In genomic region chr1:39758556-39759435, GRCh38 we compare ENCODE assay signal across 20 cellular contexts. TPM values are rescaled to one million over a fixed set of nuclear protein-coding genes. Genes with fewer than 3 reads are reported as not detected.
DNase-seq lines count a peak whose midpoint lies in the region; ATAC-seq, FAIRE-seq and TF ChIP-seq lines count a peak whose summit lies in the region.
"Had no signal": no experiment of that assay in that cellular context is flagged by ENCODE, and none has a peak within 500 bp of the region (broad histone marks: within the 10 kb centered on the region; RNA-seq: fewer than 3 reads in every experiment).

No MANE protein-coding gene starts in this region.

- FAIRE-seq in kidney (lab: Jason Lieb, UNC) = no peak
- FAIRE-seq: D721Med had no signal

- H3K27ac Mint-ChIP-seq in T-helper 2 cell treated with Interferon-gamma antibody and Interleukin-4, amounts not matched to agents 5 μg/mL and 100 μg/mL, for 36 hours = peak overlapping the region; percentile 26
- H3K27ac Mint-ChIP-seq: CD4-positive, alpha-beta T cell; GM23338 had no signal

- ATAC-seq in GM19467 (IDR thresholded peaks at IDR 0.05; ENCODE audit: unreplicated experiment) = no peak
- ATAC-seq: GM23338 had no signal

- POLR2A ChIA-PET in SK-N-SH (lab: Yijun Ruan, JAX) = no interaction called here

- CTCF ChIA-PET in SK-N-SH (lab: Yijun Ruan, JAX) = no interaction called here

- DNase-seq in T-helper 2 cell treated with Interferon-gamma antibody and Interleukin-4, amounts not matched to agents 5 μg/mL and 100 μg/mL, for 36 hours (ENCODE audit: low spot score) = no peak
- DNase-seq in T-helper 2 cell = no peak
- DNase-seq in NCI-H2227 treated with DMSO at 0.1 percent for 48 hours (lab: John Stamatoyannopoulos, UW) = peak; percentile 94
- peak; percentile 64 for DNase-seq in kidney
- DNase-seq in SK-N-SH = no peak
- no peak for DNase-seq in MG63
- DNase-seq in activated CD4-positive, alpha-beta T cell treated with anti-CD3 and anti-CD28 coated beads for 1 hour = no peak
- DNase-seq: 8988T; BE2C; CD4-positive, alpha-beta T cell; DMS79; KBM-7; NCI-H2107; NCI-H345; NCI-H774; SJCRH30 had no signal

- no peaks in the 10 kb centered on the region for H3K9me3 Mint-ChIP-seq in T-helper 2 cell treated with Interferon-gamma antibody and Interleukin-4, amounts not matched to agents 5 μg/mL and 100 μg/mL, for 36 hours
- H3K9me3 Mint-ChIP-seq: CD4-positive, alpha-beta T cell had no signal

- TF ChIP-seq EP300 in SK-N-SH (IDR thresholded peaks at IDR 0.05; ENCODE audit: borderline replicate concordance in 1 of 2, low read depth in 1 of 2, low read length in 1 of 2) = no peak

- H3K36me3 Mint-ChIP-seq in T-helper 2 cell treated with Interferon-gamma antibody and Interleukin-4, amounts not matched to agents 5 μg/mL and 100 μg/mL, for 36 hours (ENCODE audit: low read depth) = peaks cover 17% of the 10 kb centered on the region

- H3F3A ChIP-seq in SK-N-SH (replicated peaks; ENCODE audit: insufficient read depth) = peaks cover 4% of the 10 kb centered on the region

- H3K4me3 ChIP-seq in kidney (ENCODE audit: low read length in 2 of 2) = no peak overlapping the region
- no peak overlapping the region for H3K4me3 ChIP-seq in SK-N-SH (ENCODE audit: low read depth in 2 of 2, low read length in 1 of 2)
- no peak overlapping the region for H3K4me3 ChIP-seq in MG63
- H3K4me3 ChIP-seq: GM23338, SJCRH30 had no signal

- H3K4me1 ChIP-seq in kidney (ENCODE audit: control insufficient read depth in 1 of 2, insufficient read depth in 1 of 2, low read depth in 1 of 2, low read length in 2 of 2) = no peaks in the 10 kb centered on the region
- no peaks in the 10 kb centered on the region; a peak in 1 of 4 replicates for H3K4me1 ChIP-seq in SK-N-SH (ENCODE audit: control insufficient read depth in 1 of 2, insufficient read depth in 2 of 2, low read depth in 1 of 2, low read length in 1 of 2)
- H3K4me1 ChIP-seq: BE2C, SJCRH30 had no signal

- no peaks in the 10 kb centered on the region for H3K79me2 ChIP-seq in SK-N-SH (ENCODE audit: insufficient read depth)

- no peaks in the 10 kb centered on the region for H3K9me2 ChIP-seq in SK-N-SH

- H3K9ac ChIP-seq in kidney (ENCODE audit: low read length in 2 of 2) (no peak overlapping the region), SK-N-SH (no peak overlapping the region)

- peaks cover 24 to 25% of the 10 kb centered on the region in 2 donors for H3K36me3 ChIP-seq in kidney (ENCODE audit: control insufficient read depth in 1 of 2, insufficient read depth in 2 of 2, low read length in 2 of 2)
- H3K36me3 ChIP-seq in SK-N-SH (replicated peaks in 1 of 2; ENCODE audit: control insufficient read depth in 1 of 2, insufficient read depth in 2 of 2, low read length in 1 of 2) = peaks cover 21 to 38% of the 10 kb centered on the region in 2 experiments
- peaks cover 21% of the 10 kb centered on the region for H3K36me3 ChIP-seq in MG63
- H3K36me3 ChIP-seq: BE2C had no signal

- H3K27me3 ChIP-seq in SK-N-SH (ENCODE audit: insufficient read depth) (no peaks in the 10 kb centered on the region), MG63 (no peaks in the 10 kb centered on the region)
- H3K27me3 ChIP-seq: BE2C, SJCRH30 had no signal

- no peak overlapping the region for H3K4me3 Mint-ChIP-seq in T-helper 2 cell treated with Interferon-gamma antibody and Interleukin-4, amounts not matched to agents 5 μg/mL and 100 μg/mL, for 36 hours
- H3K4me3 Mint-ChIP-seq: CD4-positive, alpha-beta T cell; GM23338 had no signal

- H3K27ac ChIP-seq in kidney (ENCODE audit: low read depth in 2 of 2, low read length in 2 of 2) = no peak overlapping the region
- no peak overlapping the region; a peak in 1 of 4 replicates for H3K27ac ChIP-seq in SK-N-SH (ENCODE audit: low read depth in 2 of 2, low read length in 1 of 2)
- H3K27ac ChIP-seq: SJCRH30 had no signal

- TF ChIP-seq RAD21 in SK-N-SH (IDR thresholded peaks at IDR 0.05; ENCODE audit: low read length) = no peak

- TF ChIP-seq CTCF in kidney (IDR thresholded peaks at IDR 0.05; ENCODE audit: borderline replicate concordance, extremely low read depth, insufficient read depth) = no peak
- TF ChIP-seq CTCF in SK-N-SH (IDR thresholded peaks at IDR 0.05) = no peak

- H2AFZ ChIP-seq in SK-N-SH (ENCODE audit: low read depth) = no peak overlapping the region
- H2AFZ ChIP-seq: GM23338 had no signal

- no peaks in the 10 kb centered on the region for H3K27me3 Mint-ChIP-seq in T-helper 2 cell treated with Interferon-gamma antibody and Interleukin-4, amounts not matched to agents 5 μg/mL and 100 μg/mL, for 36 hours (ENCODE audit: low read depth)
- H3K27me3 Mint-ChIP-seq: CD4-positive, alpha-beta T cell had no signal

- H4K20me1 ChIP-seq in SK-N-SH (ENCODE audit: insufficient read depth) = no peaks in the 10 kb centered on the region

- H3K4me1 Mint-ChIP-seq in T-helper 2 cell treated with Interferon-gamma antibody and Interleukin-4, amounts not matched to agents 5 μg/mL and 100 μg/mL, for 36 hours (ENCODE audit: low read depth) = no peaks in the 10 kb centered on the region
- H3K4me1 Mint-ChIP-seq: GM23338 had no signal

- intact Hi-C loops in kidney (cut with DNase I) = no loop called here

- no peaks in the 10 kb centered on the region for H3K9me3 ChIP-seq in kidney (ENCODE audit: control insufficient read depth in 1 of 2, low read length in 2 of 2)
- H3K9me3 ChIP-seq in SK-N-SH = no peaks in the 10 kb centered on the region
- H3K9me3 ChIP-seq in MG63 = no peaks in the 10 kb centered on the region
- H3K9me3 ChIP-seq: BE2C, SJCRH30 had no signal

- WGBS in SK-N-SH (ENCODE audit: low lambda C conversion rate) = 98% methylated on average over 8 of the region's 16 CpGs

- H3K4me2 ChIP-seq in SK-N-SH = no peak overlapping the region
- H3K4me2 ChIP-seq: GM23338 had no signal

TF ChIP-seq in SK-N-SH, 30 proteins besides CTCF, POLR2A, EP300 and RAD21 (continues in another document):
- TF ChIP-seq TEAD4 (IDR thresholded peaks at IDR 0.05; ENCODE audit: borderline replicate concordance, insufficient read depth) = no peak
- TF ChIP-seq FOXM1 (IDR thresholded peaks at IDR 0.05; ENCODE audit: low read depth) = no peak
- no peak for TF ChIP-seq FOSL2 (IDR thresholded peaks at IDR 0.05; ENCODE audit: borderline replicate concordance, low read depth)
- TF ChIP-seq JUND (IDR thresholded peaks at IDR 0.05) = no peak
- TF ChIP-seq, protein P1, sequence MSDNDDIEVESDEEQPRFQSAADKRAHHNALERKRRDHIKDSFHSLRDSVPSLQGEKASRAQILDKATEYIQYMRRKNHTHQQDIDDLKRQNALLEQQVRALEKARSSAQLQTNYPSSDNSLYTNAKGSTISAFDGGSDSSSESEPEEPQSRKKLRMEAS (IDR thresholded peaks at IDR 0.05; ENCODE audit: low read depth) = no peak
- TF ChIP-seq GATA2 (CRISPR knock-in tag; IDR thresholded peaks at IDR 0.05) = no peak
- no peak for TF ChIP-seq YY1 (IDR thresholded peaks at IDR 0.05; ENCODE audit: low read depth)
- TF ChIP-seq ELF1 (IDR thresholded peaks at IDR 0.05) = no peak
- TF ChIP-seq, protein P2, sequence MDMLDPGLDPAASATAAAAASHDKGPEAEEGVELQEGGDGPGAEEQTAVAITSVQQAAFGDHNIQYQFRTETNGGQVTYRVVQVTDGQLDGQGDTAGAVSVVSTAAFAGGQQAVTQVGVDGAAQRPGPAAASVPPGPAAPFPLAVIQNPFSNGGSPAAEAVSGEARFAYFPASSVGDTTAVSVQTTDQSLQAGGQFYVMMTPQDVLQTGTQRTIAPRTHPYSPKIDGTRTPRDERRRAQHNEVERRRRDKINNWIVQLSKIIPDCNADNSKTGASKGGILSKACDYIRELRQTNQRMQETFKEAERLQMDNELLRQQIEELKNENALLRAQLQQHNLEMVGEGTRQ (IDR thresholded peaks at IDR 0.05; ENCODE audit: borderline replicate concordance, low read depth, low read length) = no peak
- TF ChIP-seq FOXJ3 (CRISPR knock-in tag; IDR thresholded peaks at IDR 0.05) = no peak
- TF ChIP-seq NRF1 (IDR thresholded peaks at IDR 0.05; ENCODE audit: low read depth, low read length) = no peak

RNA-seq across cellular contexts. Expression of gene OXCT2, which starts 12.4 kb away (rescaled TPM):
- 0.98 TPM for total RNA-seq in kidney
- polyA plus RNA-seq in kidney (ENCODE audit: insufficient read depth, low read depth, low replicate concordance) (0.32 TPM), SK-N-SH (2012; rRNA removed) (0.34 and 0.44 TPM in 2 replicates)
- 0.26 and 0.28 TPM in 2 replicates for polyA plus RNA-seq in SK-N-SH (2012; cell fraction: cytosol; rRNA removed)
- 0.46 and 0.54 TPM in 2 replicates for polyA plus RNA-seq in SK-N-SH (2012; cell fraction: nucleus; rRNA removed)
- total RNA-seq in MG63 (2014; rRNA removed; shearing (Covaris generic); ENCODE audit: low replicate concordance) = not detected in 2 replicates
- total RNA-seq: CD4-positive, alpha-beta T cell; G401 had no signal

RNA-seq across cellular contexts. Expression of gene PPIE, which starts 20.1 kb away (rescaled TPM):
- 58.6 TPM for total RNA-seq in kidney
- polyA plus RNA-seq in kidney (ENCODE audit: insufficient read depth, low read depth, low replicate concordance) = 52.0 TPM
- 78.4 and 105 TPM in 2 replicates for polyA plus RNA-seq in SK-N-SH (2012; rRNA removed)
- polyA plus RNA-seq in SK-N-SH (2012; cell fraction: cytosol; rRNA removed) = 67.3 and 86.0 TPM in 2 replicates
- polyA plus RNA-seq in SK-N-SH (2012; cell fraction: nucleus; rRNA removed) = 91.3 and 92.7 TPM in 2 replicates
- total RNA-seq in MG63 (2014; rRNA removed; shearing (Covaris generic); ENCODE audit: low replicate concordance) = 80.7 and 112 TPM in 2 replicates

RNA-seq across cellular contexts. Expression of gene BMP8B, which starts 29.9 kb away (rescaled TPM):
- total RNA-seq in kidney = 4.9 TPM
- polyA plus RNA-seq in kidney (ENCODE audit: insufficient read depth, low read depth, low replicate concordance) (0.34 TPM), SK-N-SH (2012; rRNA removed) (0.07 and 0.16 TPM in 2 replicates)
- 0.10 and 0.24 TPM in 2 replicates for polyA plus RNA-seq in SK-N-SH (2012; cell fraction: cytosol; rRNA removed)
- polyA plus RNA-seq in SK-N-SH (2012; cell fraction: nucleus; rRNA removed) = 0.04 and 0.05 TPM in 2 replicates
- 0.02 and 1.2 TPM in 2 replicates for total RNA-seq in MG63 (2014; rRNA removed; shearing (Covaris generic); ENCODE audit: low replicate concordance)

Comparison
In these comparisons a context has a peak if more than half of its experiments do, and no peak if none do; other contexts are left out.
1. DNase-seq: peak in NCI-H2227 treated with DMSO at 0.1 percent for 48 hours (single experiment) and kidney (single experiment); none in T-helper 2 cell treated with Interferon-gamma antibody and Interleukin-4, amounts not matched to agents 5 μg/mL and 100 μg/mL, for 36 hours (single experiment), T-helper 2 cell (0 of 5), SK-N-SH (single experiment), MG63 (single experiment) and activated CD4-positive, alpha-beta T cell treated with anti-CD3 and anti-CD28 coated beads for 1 hour (single experiment).